Comparison of ENCODE assay signal across 8 cellular contexts in the genomic region with DNA sequence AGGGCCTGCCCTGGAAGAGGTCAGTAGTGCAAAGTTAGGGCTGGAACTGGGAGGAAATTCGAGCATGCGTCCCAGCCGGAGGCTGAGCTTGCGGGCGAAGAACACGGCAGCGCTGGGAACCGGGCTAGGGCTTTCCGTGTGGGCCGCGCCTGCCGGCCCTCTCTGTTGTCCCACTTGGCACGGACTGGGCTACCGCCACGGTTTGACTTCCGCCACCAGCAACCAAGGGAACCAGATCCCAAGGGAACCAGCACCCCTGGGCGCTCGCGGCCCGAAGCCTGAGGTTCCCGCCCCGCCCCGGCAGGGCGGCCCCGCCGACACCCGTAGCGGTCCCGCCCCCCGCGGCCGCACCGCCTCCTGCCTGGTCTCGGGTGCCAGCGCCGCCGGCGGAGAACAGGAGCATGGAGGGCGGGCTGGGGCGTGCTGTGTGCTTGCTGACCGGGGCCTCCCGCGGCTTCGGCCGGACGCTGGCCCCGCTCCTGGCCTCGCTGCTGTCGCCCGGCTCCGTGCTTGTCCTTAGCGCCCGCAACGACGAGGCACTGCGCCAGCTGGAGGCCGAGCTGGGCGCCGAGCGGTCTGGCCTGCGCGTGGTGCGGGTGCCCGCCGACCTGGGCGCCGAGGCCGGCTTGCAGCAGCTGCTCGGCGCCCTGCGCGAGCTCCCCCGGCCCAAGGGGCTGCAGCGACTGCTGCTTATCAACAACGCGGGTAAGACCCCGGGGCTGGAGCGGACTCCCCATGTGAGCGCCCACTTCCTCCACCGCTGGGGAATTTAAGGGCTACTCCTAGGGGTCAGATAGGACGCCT. TPM values are rescaled to one million over a fixed set of nuclear protein-coding genes. Genes with fewer than 3 reads are reported as not detected.
A peak's percentile ranks its signal among the peaks of the same experiment; 100 is the strongest.
DNase-seq lines count a peak whose midpoint lies in the region; ATAC-seq, FAIRE-seq and TF ChIP-seq lines count a peak whose summit lies in the region.

TSS of gene SPR (plus strand) at position 377 of the 804 bp plus-strand sequence. CDS start at position 402, 25 bp downstream.

- no peak for TF ChIP-seq CTCF in neural progenitor cell (IDR thresholded peaks at IDR 0.05)

- no peak for FAIRE-seq in frontal cortex (lab: Jason Lieb, UNC)

- H3K27me3 ChIP-seq in HUES6 (ENCODE audit: control insufficient read depth, insufficient read depth, low read length) (peaks cover 83% of the 10 kb centered on the region), neural progenitor cell (peaks cover 73% of the 10 kb centered on the region), thymus (ENCODE audit: control insufficient read depth, insufficient read depth) (peaks cover 31% of the 10 kb centered on the region)

- H3K9ac ChIP-seq in HUES6 (ENCODE audit: low read length) (peak within 1 kb of the TSS; percentile 18), neural progenitor cell (no peak within 1 kb of the TSS)

- peaks cover 6% of the 10 kb centered on the region for H3K4me1 ChIP-seq in HUES6 (ENCODE audit: control insufficient read depth, insufficient read depth, low read length)
- H3K4me1 ChIP-seq in neural progenitor cell = no peaks in the 10 kb centered on the region
- peaks cover 7% of the 10 kb centered on the region for H3K4me1 ChIP-seq in thymus (ENCODE audit: control insufficient read depth, insufficient read depth, low read length)

- ATAC-seq in GM21515 (IDR thresholded peaks at IDR 0.05; ENCODE audit: unreplicated experiment) = peak; percentile 91

- H3F3A ChIP-seq in neural progenitor cell (ENCODE audit: low read depth) = peaks cover 17% of the 10 kb centered on the region

- no peaks in the 10 kb centered on the region for H3K79me2 ChIP-seq in neural progenitor cell (ENCODE audit: low read depth)

- no peaks in the 10 kb centered on the region for H3K9me3 ChIP-seq in HUES6 (ENCODE audit: control insufficient read depth, insufficient read depth, low read depth, low read length)
- no peaks in the 10 kb centered on the region for H3K9me3 ChIP-seq in neural progenitor cell (ENCODE audit: low read depth)
- no peaks in the 10 kb centered on the region for H3K9me3 ChIP-seq in thymus (ENCODE audit: control insufficient read depth)

- H3K36me3 ChIP-seq in HUES6 (ENCODE audit: control insufficient read depth, insufficient read depth, low read length) (no peaks in the 10 kb centered on the region), neural progenitor cell (no peaks in the 10 kb centered on the region), thymus (ENCODE audit: control insufficient read depth, insufficient read depth) (no peaks in the 10 kb centered on the region)

- H3K27ac ChIP-seq in HUES6 (ENCODE audit: low read depth, low read length) (no peak within 1 kb of the TSS), neural progenitor cell (no peak within 1 kb of the TSS), thymus (ENCODE audit: low read depth) (no peak within 1 kb of the TSS)

- H3K4me3 Mint-ChIP-seq in neural progenitor cell = peak within 1 kb of the TSS; percentile 82

- peak within 1 kb of the TSS; percentile 84 for H3K4me2 ChIP-seq in neural progenitor cell

- peaks cover 9% of the 10 kb centered on the region for H3K4me1 Mint-ChIP-seq in neural progenitor cell

- peaks cover 17% of the 10 kb centered on the region for H4K20me1 ChIP-seq in neural progenitor cell (ENCODE audit: low read depth)

- H3K36me3 Mint-ChIP-seq in neural progenitor cell = no peaks in the 10 kb centered on the region

- WGBS in thymus = 1% methylated on average over 81 of the region's 81 CpGs

- H3K9me3 Mint-ChIP-seq in neural progenitor cell = no peaks in the 10 kb centered on the region

- H3K4me3 ChIP-seq in HUES6 (ENCODE audit: low read depth, low read length) (peak within 1 kb of the TSS; percentile 67), neural progenitor cell (peak within 1 kb of the TSS; percentile 51), thymus (ENCODE audit: low read length) (peak within 1 kb of the TSS; percentile 54)

- DNase-seq in DMS79 (lab: John Stamatoyannopoulos, UW) (peak; percentile 10), RPMI8226 (peak; percentile 74), frontal cortex (ENCODE audit: low spot score in 2 of 2) (peak; percentile 69 to 73), neural progenitor cell (ENCODE audit: low spot score) (peak; percentile 76)
- peak; percentile 71 for DNase-seq in activated naive CD4-positive, alpha-beta T cell treated with Interleukin-2 at 50 U/mL for 16 hours

- H3K27me3 Mint-ChIP-seq in neural progenitor cell (ENCODE audit: insufficient read depth, low read depth) = peaks cover 47% of the 10 kb centered on the region

- peak within 1 kb of the TSS; percentile 80 for H2AFZ ChIP-seq in neural progenitor cell (replicated peaks)

- no peak within 1 kb of the TSS for H3K27ac Mint-ChIP-seq in neural progenitor cell

RNA-seq across cellular contexts. Expression of gene SPR, which starts in this region (rescaled TPM):
- 1.6 TPM for total RNA-seq in frontal cortex
- total RNA-seq in neural progenitor cell (ENCODE audit: low replicate concordance) = 2.2 and 4.4 TPM in 2 replicates
- polyA plus RNA-seq in thymus = 9.1 TPM

Comparison
In these comparisons a context has a peak if more than half of its experiments do, and no peak if none do; other contexts are left out.
1. DNase-seq: peak in every context shown above with its lines; median percentile 76 in neural progenitor cell; 74 in RPMI8226; 71 in activated naive CD4-positive, alpha-beta T cell treated with Interleukin-2 at 50 U/mL for 16 hours; 71 in frontal cortex; 10 in DMS79.